ENCODE assay signal across 1 cellular context in the genomic region with DNA sequence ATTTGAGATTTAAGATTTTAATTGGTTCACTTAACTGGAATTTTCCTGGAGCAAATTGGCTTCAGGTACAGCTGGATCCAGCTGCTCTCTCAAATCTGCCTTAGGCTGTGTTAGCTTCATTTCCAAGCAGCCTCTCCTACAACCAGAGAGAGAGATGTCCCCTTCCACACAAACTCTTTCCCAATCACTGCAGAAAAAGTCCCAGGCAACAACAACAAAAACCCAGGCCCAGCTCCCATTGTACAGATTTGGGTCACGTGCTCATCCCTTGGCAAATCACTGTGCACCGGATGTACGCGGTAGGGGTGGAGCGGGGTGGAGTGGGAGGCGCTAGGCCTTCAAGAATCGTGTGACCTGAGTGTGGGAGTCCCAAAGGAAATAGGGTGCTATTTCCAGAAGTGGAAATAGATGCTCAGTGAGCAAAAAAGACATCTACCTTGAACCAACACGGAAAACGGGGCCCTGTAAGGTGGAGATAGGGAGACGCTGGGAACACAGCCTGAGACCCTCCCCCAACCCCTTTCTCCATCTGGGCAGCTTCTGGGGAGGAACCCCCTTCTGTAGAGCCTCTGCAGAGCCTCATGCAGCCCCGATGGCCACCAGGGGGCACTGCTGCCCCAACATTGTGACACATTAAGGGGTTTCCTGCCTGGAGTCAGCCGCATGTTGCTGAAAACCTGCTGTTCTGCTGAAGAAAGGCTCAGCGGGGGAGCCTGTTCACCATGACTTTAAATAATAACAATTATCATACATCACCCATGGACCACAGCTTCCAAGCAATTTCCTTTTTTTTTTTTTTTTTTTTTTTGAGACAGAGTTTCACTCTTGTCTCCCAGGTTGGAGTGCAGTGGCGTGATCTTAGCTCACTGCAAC.
TF ChIP-seq lines count a peak whose summit lies in the region.

No MANE protein-coding gene starts in this region.

TF ChIP-seq in K562, 482 proteins besides CTCF, POLR2A, EP300 and RAD21 (continued from another document and continues in another):
- TF ChIP-seq RAD51 (IDR thresholded peaks at IDR 0.05; ENCODE audit: borderline replicate concordance, low read depth) (peak; percentile 97), GABPA (tag; conservative IDR thresholded peaks at IDR 0.05; ENCODE audit: low read depth) (0 out of 2 replicates have a peak, but pooled peaks have one; percentile 40), VEZF1 (CRISPR knock-in tag; IDR thresholded peaks at IDR 0.05) (peak; percentile 53), ZNF3 (CRISPR knock-in tag; IDR thresholded peaks at IDR 0.05) (no peak), FOSL1 (tag; conservative IDR thresholded peaks at IDR 0.05) (0 out of 2 replicates have a peak, but pooled peaks have one; percentile 19), NFYB (IDR thresholded peaks at IDR 0.05; ENCODE audit: extremely low read depth, insufficient read length) (peak; percentile 77), RFX5 (IDR thresholded peaks at IDR 0.05; ENCODE audit: low read depth, low read length) (no peak), CBX3 (IDR thresholded peaks at IDR 0.05; ENCODE audit: borderline replicate concordance in 1 of 2, low read length in 2 of 2) (peak in 1 of 2 experiments; percentile 24; a peak in 1 of 3 replicates), TFAP4 (CRISPR knock-in tag; IDR thresholded peaks at IDR 0.05; ENCODE audit: borderline replicate concordance) (peak; percentile 43; the same call in 1 of the 2 replicates), ZNF212 (CRISPR knock-in tag; IDR thresholded peaks at IDR 0.05) (no peak), RCOR1 (IDR thresholded peaks at IDR 0.05; ENCODE audit: borderline replicate concordance in 1 of 2, low read depth in 2 of 2, low read length in 2 of 2) (peak in 1 of 2 experiments; percentile 44; a peak in 2 of 4 replicates), HINFP (tag; conservative IDR thresholded peaks at IDR 0.05; ENCODE audit: low read depth) (no peak), KDM1A (IDR thresholded peaks at IDR 0.05) (peak; percentile 79), TSC22D4 (tag; IDR thresholded peaks at IDR 0.05) (no peak), SRSF9 (IDR thresholded peaks at IDR 0.05; ENCODE audit: borderline replicate concordance, low read depth, low read length) (no peak), SPI1 (IDR thresholded peaks at IDR 0.05; ENCODE audit: borderline replicate concordance, low read depth, low read length) (peak; percentile 39; the same call in 1 of the 2 replicates), ZNF561 (CRISPR knock-in tag; conservative IDR thresholded peaks at IDR 0.05) (no peak), MYC (IDR thresholded peaks at IDR 0.05; ENCODE audit: low read depth, low read length) (peak; percentile 72; the same call in 1 of the 2 replicates), MYC (CRISPR knock-in tag; IDR thresholded peaks at IDR 0.05; ENCODE audit: borderline replicate concordance, low read depth) (no peak), GABPB1 (CRISPR knock-in tag; IDR thresholded peaks at IDR 0.05) (peak; percentile 71), LCOR (CRISPR knock-in tag; IDR thresholded peaks at IDR 0.05) (0 out of 2 replicates have a peak, but pooled peaks have one; percentile 22), SRF (CRISPR knock-in tag; IDR thresholded peaks at IDR 0.05) (peak in 1 of 2 experiments; percentile 48; a peak in 2 of 4 replicates), JUND (IDR thresholded peaks at IDR 0.05; ENCODE audit: borderline replicate concordance, low read depth, low read length) (peak; percentile 37; the same call in 1 of the 2 replicates), JUND (tag; IDR thresholded peaks at IDR 0.05; ENCODE audit: borderline replicate concordance, low read depth, low read length) (no peak), ETV1 (tag; conservative IDR thresholded peaks at IDR 0.05; ENCODE audit: low read depth) (peak; percentile 68), RB1 (IDR thresholded peaks at IDR 0.05; ENCODE audit: low read depth) (peak; percentile 63), ZNF431 (CRISPR knock-in tag; IDR thresholded peaks at IDR 0.05) (no peak), CBX1 (IDR thresholded peaks at IDR 0.05; ENCODE audit: low read depth) (0 out of 2 replicates have a peak, but pooled peaks have one; percentile 35), SP2 (IDR thresholded peaks at IDR 0.05; ENCODE audit: extremely low read depth, low read depth, low read length, poor library complexity, severe bottlenecking) (no peak)
- TF ChIP-seq, protein P1, sequence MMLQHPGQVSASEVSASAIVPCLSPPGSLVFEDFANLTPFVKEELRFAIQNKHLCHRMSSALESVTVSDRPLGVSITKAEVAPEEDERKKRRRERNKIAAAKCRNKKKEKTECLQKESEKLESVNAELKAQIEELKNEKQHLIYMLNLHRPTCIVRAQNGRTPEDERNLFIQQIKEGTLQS (IDR thresholded peaks at IDR 0.05), result peak; percentile 8; the same call in 1 of the 2 replicates
- TF ChIP-seq, protein P1 (CRISPR knock-in tag; conservative IDR thresholded peaks at IDR 0.05), result no peak
- TF ChIP-seq, protein P2, sequence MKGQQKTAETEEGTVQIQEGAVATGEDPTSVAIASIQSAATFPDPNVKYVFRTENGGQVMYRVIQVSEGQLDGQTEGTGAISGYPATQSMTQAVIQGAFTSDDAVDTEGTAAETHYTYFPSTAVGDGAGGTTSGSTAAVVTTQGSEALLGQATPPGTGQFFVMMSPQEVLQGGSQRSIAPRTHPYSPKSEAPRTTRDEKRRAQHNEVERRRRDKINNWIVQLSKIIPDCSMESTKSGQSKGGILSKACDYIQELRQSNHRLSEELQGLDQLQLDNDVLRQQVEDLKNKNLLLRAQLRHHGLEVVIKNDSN (CRISPR knock-in tag; IDR thresholded peaks at IDR 0.05), result peak; percentile 92
- TF ChIP-seq, protein P3, sequence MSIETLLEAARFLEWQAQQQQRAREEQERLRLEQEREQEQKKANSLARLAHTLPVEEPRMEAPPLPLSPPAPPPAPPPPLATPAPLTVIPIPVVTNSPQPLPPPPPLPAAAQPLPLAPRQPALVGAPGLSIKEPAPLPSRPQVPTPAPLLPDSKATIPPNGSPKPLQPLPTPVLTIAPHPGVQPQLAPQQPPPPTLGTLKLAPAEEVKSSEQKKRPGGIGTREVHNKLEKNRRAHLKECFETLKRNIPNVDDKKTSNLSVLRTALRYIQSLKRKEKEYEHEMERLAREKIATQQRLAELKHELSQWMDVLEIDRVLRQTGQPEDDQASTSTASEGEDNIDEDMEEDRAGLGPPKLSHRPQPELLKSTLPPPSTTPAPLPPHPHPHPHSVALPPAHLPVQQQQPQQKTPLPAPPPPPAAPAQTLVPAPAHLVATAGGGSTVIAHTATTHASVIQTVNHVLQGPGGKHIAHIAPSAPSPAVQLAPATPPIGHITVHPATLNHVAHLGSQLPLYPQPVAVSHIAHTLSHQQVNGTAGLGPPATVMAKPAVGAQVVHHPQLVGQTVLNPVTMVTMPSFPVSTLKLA (conservative IDR thresholded peaks at IDR 0.05), result peak in 1 of 2 experiments; percentile 48; a peak in 2 of 4 replicates
- TF ChIP-seq, protein P4, sequence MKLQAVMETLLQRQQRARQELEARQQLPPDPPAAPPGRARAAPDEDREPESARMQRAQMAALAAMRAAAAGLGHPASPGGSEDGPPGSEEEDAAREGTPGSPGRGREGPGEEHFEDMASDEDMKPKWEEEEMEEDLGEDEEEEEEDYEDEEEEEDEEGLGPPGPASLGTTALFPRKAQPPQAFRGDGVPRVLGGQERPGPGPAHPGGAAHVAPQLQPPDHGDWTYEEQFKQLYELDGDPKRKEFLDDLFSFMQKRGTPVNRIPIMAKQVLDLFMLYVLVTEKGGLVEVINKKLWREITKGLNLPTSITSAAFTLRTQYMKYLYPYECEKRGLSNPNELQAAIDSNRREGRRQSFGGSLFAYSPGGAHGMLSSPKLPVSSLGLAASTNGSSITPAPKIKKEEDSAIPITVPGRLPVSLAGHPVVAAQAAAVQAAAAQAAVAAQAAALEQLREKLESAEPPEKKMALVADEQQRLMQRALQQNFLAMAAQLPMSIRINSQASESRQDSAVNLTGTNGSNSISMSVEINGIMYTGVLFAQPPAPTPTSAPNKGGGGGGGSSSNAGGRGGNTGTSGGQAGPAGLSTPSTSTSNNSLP (IDR thresholded peaks at IDR 0.05; ENCODE audit: borderline replicate concordance, low read depth, low read length), result no peak
- TF ChIP-seq, protein P5, sequence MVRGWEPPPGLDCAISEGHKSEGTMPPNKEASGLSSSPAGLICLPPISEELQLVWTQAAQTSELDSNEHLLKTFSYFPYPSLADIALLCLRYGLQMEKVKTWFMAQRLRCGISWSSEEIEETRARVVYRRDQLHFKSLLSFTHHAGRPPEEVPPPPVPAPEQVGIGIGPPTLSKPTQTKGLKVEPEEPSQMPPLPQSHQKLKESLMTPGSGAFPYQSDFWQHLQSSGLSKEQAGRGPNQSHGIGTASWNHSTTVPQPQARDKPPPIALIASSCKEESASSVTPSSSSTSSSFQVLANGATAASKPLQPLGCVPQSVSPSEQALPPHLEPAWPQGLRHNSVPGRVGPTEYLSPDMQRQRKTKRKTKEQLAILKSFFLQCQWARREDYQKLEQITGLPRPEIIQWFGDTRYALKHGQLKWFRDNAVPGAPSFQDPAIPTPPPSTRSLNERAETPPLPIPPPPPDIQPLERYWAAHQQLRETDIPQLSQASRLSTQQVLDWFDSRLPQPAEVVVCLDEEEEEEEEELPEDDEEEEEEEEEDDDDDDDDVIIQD (CRISPR knock-in tag; IDR thresholded peaks at IDR 0.05), result no peak
- TF ChIP-seq, protein P6, sequence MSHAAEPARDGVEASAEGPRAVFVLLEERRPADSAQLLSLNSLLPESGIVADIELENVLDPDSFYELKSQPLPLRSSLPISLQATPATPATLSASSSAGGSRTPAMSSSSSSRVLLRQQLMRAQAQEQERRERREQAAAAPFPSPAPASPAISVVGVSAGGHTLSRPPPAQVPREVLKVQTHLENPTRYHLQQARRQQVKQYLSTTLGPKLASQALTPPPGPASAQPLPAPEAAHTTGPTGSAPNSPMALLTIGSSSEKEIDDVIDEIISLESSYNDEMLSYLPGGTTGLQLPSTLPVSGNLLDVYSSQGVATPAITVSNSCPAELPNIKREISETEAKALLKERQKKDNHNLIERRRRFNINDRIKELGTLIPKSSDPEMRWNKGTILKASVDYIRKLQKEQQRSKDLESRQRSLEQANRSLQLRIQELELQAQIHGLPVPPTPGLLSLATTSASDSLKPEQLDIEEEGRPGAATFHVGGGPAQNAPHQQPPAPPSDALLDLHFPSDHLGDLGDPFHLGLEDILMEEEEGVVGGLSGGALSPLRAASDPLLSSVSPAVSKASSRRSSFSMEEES (CRISPR knock-in tag; IDR thresholded peaks at IDR 0.05), result peak; percentile 94
- TF ChIP-seq, protein P7, sequence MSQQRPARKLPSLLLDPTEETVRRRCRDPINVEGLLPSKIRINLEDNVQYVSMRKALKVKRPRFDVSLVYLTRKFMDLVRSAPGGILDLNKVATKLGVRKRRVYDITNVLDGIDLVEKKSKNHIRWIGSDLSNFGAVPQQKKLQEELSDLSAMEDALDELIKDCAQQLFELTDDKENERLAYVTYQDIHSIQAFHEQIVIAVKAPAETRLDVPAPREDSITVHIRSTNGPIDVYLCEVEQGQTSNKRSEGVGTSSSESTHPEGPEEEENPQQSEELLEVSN (IDR thresholded peaks at IDR 0.05; ENCODE audit: borderline replicate concordance in 1 of 2, extremely low read depth in 1 of 2, insufficient read depth in 1 of 2, insufficient read length in 1 of 2, low read depth in 1 of 2, low read length in 1 of 2, poor library complexity in 1 of 2, severe bottlenecking in 1 of 2), result peak in 1 of 2 experiments; percentile 33
- TF ChIP-seq, protein P8, sequence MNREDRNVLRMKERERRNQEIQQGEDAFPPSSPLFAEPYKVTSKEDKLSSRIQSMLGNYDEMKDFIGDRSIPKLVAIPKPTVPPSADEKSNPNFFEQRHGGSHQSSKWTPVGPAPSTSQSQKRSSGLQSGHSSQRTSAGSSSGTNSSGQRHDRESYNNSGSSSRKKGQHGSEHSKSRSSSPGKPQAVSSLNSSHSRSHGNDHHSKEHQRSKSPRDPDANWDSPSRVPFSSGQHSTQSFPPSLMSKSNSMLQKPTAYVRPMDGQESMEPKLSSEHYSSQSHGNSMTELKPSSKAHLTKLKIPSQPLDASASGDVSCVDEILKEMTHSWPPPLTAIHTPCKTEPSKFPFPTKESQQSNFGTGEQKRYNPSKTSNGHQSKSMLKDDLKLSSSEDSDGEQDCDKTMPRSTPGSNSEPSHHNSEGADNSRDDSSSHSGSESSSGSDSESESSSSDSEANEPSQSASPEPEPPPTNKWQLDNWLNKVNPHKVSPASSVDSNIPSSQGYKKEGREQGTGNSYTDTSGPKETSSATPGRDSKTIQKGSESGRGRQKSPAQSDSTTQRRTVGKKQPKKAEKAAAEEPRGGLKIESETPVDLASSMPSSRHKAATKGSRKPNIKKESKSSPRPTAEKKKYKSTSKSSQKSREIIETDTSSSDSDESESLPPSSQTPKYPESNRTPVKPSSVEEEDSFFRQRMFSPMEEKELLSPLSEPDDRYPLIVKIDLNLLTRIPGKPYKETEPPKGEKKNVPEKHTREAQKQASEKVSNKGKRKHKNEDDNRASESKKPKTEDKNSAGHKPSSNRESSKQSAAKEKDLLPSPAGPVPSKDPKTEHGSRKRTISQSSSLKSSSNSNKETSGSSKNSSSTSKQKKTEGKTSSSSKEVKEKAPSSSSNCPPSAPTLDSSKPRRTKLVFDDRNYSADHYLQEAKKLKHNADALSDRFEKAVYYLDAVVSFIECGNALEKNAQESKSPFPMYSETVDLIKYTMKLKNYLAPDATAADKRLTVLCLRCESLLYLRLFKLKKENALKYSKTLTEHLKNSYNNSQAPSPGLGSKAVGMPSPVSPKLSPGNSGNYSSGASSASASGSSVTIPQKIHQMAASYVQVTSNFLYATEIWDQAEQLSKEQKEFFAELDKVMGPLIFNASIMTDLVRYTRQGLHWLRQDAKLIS (CRISPR knock-in tag; IDR thresholded peaks at IDR 0.05), result no peak
